ENCODE assay signal across 1 cellular context in the genomic region with DNA sequence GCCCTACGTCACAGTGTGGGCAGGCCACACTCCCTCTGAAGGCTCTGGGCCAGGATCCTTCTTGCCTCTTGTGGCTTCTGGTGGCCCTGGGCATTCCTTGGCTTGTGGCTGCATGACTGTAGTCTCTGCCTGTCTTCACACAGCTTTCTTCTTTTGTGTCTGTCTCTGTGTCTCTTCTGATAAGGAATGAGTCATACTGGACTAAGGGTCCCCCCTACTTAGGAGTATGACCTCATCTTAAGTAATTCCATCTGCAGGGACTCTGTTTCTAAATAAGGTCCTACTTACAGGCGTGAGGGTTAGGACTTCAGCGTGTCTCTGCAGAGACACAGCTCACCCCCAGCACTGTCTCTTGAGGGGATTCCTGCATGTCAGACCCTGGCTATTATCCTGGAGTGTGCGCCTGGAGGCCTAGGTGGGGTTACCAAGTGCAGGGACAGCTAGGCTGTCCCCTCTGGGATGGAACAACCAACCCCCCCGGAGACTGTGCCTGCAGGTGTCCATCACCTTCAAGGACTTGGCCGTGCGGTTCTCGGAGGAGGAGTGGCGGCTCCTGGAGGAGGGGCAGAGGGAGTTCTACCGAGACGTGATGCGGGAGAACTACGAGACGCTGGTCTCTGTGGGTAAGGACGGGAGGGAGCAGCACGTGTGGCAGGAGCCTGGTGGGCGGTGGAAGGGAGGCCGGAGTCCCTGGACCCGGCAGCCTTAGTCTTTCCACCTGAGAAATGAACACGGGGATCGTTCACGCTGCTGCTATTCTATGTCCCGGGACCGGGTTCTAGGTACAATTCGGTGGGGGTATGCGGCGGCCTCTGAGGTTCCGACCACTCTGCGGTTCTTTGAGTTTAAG.
TF ChIP-seq lines count a peak whose summit lies in the region.

No MANE protein-coding gene starts in this region.

TF ChIP-seq in K562, 482 proteins besides CTCF, POLR2A, EP300 and RAD21 (continued from another document and continues in another):
- TF ChIP-seq, protein P1, sequence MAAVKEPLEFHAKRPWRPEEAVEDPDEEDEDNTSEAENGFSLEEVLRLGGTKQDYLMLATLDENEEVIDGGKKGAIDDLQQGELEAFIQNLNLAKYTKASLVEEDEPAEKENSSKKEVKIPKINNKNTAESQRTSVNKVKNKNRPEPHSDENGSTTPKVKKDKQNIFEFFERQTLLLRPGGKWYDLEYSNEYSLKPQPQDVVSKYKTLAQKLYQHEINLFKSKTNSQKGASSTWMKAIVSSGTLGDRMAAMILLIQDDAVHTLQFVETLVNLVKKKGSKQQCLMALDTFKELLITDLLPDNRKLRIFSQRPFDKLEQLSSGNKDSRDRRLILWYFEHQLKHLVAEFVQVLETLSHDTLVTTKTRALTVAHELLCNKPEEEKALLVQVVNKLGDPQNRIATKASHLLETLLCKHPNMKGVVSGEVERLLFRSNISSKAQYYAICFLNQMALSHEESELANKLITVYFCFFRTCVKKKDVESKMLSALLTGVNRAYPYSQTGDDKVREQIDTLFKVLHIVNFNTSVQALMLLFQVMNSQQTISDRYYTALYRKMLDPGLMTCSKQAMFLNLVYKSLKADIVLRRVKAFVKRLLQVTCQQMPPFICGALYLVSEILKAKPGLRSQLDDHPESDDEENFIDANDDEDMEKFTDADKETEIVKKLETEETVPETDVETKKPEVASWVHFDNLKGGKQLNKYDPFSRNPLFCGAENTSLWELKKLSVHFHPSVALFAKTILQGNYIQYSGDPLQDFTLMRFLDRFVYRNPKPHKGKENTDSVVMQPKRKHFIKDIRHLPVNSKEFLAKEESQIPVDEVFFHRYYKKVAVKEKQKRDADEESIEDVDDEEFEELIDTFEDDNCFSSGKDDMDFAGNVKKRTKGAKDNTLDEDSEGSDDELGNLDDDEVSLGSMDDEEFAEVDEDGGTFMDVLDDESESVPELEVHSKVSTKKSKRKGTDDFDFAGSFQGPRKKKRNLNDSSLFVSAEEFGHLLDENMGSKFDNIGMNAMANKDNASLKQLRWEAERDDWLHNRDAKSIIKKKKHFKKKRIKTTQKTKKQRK (IDR thresholded peaks at IDR 0.05; ENCODE audit: borderline replicate concordance, low read depth, low read length): no peak
- TF ChIP-seq, protein P2, sequence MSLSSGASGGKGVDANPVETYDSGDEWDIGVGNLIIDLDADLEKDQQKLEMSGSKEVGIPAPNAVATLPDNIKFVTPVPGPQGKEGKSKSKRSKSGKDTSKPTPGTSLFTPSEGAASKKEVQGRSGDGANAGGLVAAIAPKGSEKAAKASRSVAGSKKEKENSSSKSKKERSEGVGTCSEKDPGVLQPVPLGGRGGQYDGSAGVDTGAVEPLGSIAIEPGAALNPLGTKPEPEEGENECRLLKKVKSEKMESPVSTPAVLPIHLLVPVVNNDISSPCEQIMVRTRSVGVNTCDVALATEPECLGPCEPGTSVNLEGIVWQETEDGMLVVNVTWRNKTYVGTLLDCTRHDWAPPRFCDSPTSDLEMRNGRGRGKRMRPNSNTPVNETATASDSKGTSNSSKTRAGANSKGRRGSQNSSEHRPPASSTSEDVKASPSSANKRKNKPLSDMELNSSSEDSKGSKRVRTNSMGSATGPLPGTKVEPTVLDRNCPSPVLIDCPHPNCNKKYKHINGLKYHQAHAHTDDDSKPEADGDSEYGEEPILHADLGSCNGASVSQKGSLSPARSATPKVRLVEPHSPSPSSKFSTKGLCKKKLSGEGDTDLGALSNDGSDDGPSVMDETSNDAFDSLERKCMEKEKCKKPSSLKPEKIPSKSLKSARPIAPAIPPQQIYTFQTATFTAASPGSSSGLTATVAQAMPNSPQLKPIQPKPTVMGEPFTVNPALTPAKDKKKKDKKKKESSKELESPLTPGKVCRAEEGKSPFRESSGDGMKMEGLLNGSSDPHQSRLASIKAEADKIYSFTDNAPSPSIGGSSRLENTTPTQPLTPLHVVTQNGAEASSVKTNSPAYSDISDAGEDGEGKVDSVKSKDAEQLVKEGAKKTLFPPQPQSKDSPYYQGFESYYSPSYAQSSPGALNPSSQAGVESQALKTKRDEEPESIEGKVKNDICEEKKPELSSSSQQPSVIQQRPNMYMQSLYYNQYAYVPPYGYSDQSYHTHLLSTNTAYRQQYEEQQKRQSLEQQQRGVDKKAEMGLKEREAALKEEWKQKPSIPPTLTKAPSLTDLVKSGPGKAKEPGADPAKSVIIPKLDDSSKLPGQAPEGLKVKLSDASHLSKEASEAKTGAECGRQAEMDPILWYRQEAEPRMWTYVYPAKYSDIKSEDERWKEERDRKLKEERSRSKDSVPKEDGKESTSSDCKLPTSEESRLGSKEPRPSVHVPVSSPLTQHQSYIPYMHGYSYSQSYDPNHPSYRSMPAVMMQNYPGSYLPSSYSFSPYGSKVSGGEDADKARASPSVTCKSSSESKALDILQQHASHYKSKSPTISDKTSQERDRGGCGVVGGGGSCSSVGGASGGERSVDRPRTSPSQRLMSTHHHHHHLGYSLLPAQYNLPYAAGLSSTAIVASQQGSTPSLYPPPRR (CRISPR knock-in tag; IDR thresholded peaks at IDR 0.05; ENCODE audit: borderline replicate concordance): peak; percentile 72; the same call in 1 of the 2 replicates
- TF ChIP-seq, protein P3, sequence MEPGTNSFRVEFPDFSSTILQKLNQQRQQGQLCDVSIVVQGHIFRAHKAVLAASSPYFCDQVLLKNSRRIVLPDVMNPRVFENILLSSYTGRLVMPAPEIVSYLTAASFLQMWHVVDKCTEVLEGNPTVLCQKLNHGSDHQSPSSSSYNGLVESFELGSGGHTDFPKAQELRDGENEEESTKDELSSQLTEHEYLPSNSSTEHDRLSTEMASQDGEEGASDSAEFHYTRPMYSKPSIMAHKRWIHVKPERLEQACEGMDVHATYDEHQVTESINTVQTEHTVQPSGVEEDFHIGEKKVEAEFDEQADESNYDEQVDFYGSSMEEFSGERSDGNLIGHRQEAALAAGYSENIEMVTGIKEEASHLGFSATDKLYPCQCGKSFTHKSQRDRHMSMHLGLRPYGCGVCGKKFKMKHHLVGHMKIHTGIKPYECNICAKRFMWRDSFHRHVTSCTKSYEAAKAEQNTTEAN (CRISPR knock-in tag; IDR thresholded peaks at IDR 0.05): peak; percentile 85; the same call in 1 of the 2 replicates
- TF ChIP-seq TEAD1 (CRISPR knock-in tag; IDR thresholded peaks at IDR 0.05) (peak in 1 of 2 experiments; percentile 97; a peak in 2 of 4 replicates), MCM5 (IDR thresholded peaks at IDR 0.05; ENCODE audit: low read depth) (no peak), SP1 (CRISPR knock-in tag; IDR thresholded peaks at IDR 0.05) (peak; percentile 95), HNRNPL (IDR thresholded peaks at IDR 0.05; ENCODE audit: low read depth, low read length) (0 out of 2 replicates have a peak, but pooled peaks have one; percentile 32), LARP7 (IDR thresholded peaks at IDR 0.05) (0 out of 2 replicates have a peak, but pooled peaks have one; percentile 64), SNRNP70 (optimal IDR thresholded peaks at IDR 0.05; ENCODE audit: low read depth, low read length) (peak; percentile 11), SRSF1 (IDR thresholded peaks at IDR 0.05; ENCODE audit: low read depth, low read length) (no peak), MAFG (tag; conservative IDR thresholded peaks at IDR 0.05) (no peak), ZC3H8 (IDR thresholded peaks at IDR 0.05) (no peak), TRIM24 (IDR thresholded peaks at IDR 0.05) (peak; percentile 98 to 100), ZNF699 (CRISPR knock-in tag; IDR thresholded peaks at IDR 0.05; ENCODE audit: insufficient replicate concordance) (no peak), EGR1 (conservative IDR thresholded peaks at IDR 0.05) (peak; percentile 38; the same call in 1 of the 2 replicates), PRPF4 (IDR thresholded peaks at IDR 0.05; ENCODE audit: insufficient read depth, low read depth, low read length, poor library complexity, severe bottlenecking) (no peak), SMAD2 (IDR thresholded peaks at IDR 0.05; ENCODE audit: low read depth, low read length) (no peak), ZNF764 (CRISPR knock-in tag; IDR thresholded peaks at IDR 0.05; ENCODE audit: low read depth) (0 out of 2 replicates have a peak, but pooled peaks have one; percentile 44), CEBPG (CRISPR knock-in tag; IDR thresholded peaks at IDR 0.05) (peak; percentile 71), CEBPG (tag; conservative IDR thresholded peaks at IDR 0.05 in 1 of 2, IDR thresholded peaks at IDR 0.05 in 1 of 2) (peak in 1 of 2 experiments; percentile 83; a peak in 2 of 4 replicates), SREBF1 (IDR thresholded peaks at IDR 0.05; ENCODE audit: borderline replicate concordance, low read depth, low read length) (0 out of 2 replicates have a peak, but pooled peaks have one; percentile 14), MAFK (IDR thresholded peaks at IDR 0.05; ENCODE audit: low read length) (no peak; the same call in 1 of the 2 replicates), KLF13 (tag; IDR thresholded peaks at IDR 0.05; ENCODE audit: borderline replicate concordance, low read depth) (no peak), SIRT6 (IDR thresholded peaks at IDR 0.05; ENCODE audit: low read depth, low read length) (no peak)
- TF ChIP-seq, protein P4, sequence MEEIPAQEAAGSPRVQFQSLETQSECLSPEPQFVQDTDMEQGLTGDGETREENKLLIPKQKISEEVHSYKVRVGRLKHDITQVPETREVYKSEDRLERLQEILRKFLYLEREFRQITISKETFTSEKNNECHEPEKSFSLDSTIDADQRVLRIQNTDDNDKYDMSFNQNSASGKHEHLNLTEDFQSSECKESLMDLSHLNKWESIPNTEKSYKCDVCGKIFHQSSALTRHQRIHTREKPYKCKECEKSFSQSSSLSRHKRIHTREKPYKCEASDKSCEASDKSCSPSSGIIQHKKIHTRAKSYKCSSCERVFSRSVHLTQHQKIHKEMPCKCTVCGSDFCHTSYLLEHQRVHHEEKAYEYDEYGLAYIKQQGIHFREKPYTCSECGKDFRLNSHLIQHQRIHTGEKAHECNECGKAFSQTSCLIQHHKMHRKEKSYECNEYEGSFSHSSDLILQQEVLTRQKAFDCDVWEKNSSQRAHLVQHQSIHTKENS (CRISPR knock-in tag; IDR thresholded peaks at IDR 0.05): no peak
- TF ChIP-seq, protein P5, sequence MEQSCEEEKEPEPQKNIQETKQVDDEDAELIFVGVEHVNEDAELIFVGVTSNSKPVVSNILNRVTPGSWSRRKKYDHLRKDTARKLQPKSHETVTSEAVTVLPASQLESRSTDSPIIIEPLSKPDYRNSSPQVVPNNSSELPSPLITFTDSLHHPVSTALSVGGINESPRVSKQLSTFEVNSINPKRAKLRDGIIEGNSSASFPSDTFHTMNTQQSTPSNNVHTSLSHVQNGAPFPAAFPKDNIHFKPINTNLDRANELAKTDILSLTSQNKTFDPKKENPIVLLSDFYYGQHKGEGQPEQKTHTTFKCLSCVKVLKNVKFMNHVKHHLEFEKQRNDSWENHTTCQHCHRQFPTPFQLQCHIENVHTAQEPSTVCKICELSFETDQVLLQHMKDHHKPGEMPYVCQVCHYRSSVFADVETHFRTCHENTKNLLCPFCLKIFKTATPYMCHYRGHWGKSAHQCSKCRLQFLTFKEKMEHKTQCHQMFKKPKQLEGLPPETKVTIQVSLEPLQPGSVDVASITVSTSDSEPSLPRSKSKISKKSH (CRISPR knock-in tag; IDR thresholded peaks at IDR 0.05): no peak
- TF ChIP-seq, protein P6, sequence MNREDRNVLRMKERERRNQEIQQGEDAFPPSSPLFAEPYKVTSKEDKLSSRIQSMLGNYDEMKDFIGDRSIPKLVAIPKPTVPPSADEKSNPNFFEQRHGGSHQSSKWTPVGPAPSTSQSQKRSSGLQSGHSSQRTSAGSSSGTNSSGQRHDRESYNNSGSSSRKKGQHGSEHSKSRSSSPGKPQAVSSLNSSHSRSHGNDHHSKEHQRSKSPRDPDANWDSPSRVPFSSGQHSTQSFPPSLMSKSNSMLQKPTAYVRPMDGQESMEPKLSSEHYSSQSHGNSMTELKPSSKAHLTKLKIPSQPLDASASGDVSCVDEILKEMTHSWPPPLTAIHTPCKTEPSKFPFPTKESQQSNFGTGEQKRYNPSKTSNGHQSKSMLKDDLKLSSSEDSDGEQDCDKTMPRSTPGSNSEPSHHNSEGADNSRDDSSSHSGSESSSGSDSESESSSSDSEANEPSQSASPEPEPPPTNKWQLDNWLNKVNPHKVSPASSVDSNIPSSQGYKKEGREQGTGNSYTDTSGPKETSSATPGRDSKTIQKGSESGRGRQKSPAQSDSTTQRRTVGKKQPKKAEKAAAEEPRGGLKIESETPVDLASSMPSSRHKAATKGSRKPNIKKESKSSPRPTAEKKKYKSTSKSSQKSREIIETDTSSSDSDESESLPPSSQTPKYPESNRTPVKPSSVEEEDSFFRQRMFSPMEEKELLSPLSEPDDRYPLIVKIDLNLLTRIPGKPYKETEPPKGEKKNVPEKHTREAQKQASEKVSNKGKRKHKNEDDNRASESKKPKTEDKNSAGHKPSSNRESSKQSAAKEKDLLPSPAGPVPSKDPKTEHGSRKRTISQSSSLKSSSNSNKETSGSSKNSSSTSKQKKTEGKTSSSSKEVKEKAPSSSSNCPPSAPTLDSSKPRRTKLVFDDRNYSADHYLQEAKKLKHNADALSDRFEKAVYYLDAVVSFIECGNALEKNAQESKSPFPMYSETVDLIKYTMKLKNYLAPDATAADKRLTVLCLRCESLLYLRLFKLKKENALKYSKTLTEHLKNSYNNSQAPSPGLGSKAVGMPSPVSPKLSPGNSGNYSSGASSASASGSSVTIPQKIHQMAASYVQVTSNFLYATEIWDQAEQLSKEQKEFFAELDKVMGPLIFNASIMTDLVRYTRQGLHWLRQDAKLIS (CRISPR knock-in tag; IDR thresholded peaks at IDR 0.05): peak; percentile 25; the same call in 1 of the 2 replicates
- TF ChIP-seq, protein P7, sequence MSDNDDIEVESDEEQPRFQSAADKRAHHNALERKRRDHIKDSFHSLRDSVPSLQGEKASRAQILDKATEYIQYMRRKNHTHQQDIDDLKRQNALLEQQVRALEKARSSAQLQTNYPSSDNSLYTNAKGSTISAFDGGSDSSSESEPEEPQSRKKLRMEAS (CRISPR knock-in tag; IDR thresholded peaks at IDR 0.05): no peak; the same call in none of the 2 replicates
- TF ChIP-seq, protein P8, sequence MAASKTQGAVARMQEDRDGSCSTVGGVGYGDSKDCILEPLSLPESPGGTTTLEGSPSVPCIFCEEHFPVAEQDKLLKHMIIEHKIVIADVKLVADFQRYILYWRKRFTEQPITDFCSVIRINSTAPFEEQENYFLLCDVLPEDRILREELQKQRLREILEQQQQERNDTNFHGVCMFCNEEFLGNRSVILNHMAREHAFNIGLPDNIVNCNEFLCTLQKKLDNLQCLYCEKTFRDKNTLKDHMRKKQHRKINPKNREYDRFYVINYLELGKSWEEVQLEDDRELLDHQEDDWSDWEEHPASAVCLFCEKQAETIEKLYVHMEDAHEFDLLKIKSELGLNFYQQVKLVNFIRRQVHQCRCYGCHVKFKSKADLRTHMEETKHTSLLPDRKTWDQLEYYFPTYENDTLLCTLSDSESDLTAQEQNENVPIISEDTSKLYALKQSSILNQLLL (CRISPR knock-in tag; IDR thresholded peaks at IDR 0.05; ENCODE audit: borderline replicate concordance): no peak
- TF ChIP-seq, protein P9, sequence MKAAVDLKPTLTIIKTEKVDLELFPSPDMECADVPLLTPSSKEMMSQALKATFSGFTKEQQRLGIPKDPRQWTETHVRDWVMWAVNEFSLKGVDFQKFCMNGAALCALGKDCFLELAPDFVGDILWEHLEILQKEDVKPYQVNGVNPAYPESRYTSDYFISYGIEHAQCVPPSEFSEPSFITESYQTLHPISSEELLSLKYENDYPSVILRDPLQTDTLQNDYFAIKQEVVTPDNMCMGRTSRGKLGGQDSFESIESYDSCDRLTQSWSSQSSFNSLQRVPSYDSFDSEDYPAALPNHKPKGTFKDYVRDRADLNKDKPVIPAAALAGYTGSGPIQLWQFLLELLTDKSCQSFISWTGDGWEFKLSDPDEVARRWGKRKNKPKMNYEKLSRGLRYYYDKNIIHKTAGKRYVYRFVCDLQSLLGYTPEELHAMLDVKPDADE (conservative IDR thresholded peaks at IDR 0.05; ENCODE audit: control insufficient read depth, low read depth, low read length): peak; percentile 58; the same call in 1 of the 2 replicates
- TF ChIP-seq, protein P10, sequence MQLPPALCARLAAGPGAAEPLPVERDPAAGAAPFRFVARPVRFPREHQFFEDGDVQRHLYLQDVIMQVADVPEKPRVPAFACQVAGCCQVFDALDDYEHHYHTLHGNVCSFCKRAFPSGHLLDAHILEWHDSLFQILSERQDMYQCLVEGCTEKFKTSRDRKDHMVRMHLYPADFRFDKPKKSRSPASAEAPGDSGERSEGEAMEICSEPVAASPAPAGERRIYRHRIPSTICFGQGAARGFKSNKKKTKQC (CRISPR knock-in tag; IDR thresholded peaks at IDR 0.05): peak; percentile 73; the same call in 1 of the 2 replicates
